ENCODE assay signal across 1 cellular context in the genomic region with DNA sequence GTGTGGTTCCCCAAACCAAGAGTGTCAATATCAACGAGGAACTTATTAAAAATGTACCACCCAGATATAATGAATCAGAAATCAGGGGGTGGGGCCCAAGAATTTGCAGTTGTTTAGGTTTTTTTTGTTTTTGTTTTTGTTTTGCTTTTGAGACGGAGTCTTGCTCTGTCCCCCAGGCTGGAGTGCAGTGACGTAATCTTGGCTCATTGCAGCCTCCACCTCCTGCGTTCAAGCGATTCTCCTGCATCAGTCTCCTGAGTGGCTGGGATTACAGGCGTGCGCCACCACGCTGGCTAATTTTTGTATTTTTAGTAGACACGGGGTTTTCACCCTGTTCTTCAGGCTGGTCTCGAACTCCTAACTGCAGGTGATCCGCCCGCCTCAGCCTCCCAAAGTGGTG.
TF ChIP-seq lines count a peak whose summit lies in the region.

No MANE protein-coding gene starts in this region.

TF ChIP-seq in HepG2, 621 proteins besides CTCF, POLR2A, EP300 and RAD21 (continued from another document):
- TF ChIP-seq, protein P1, sequence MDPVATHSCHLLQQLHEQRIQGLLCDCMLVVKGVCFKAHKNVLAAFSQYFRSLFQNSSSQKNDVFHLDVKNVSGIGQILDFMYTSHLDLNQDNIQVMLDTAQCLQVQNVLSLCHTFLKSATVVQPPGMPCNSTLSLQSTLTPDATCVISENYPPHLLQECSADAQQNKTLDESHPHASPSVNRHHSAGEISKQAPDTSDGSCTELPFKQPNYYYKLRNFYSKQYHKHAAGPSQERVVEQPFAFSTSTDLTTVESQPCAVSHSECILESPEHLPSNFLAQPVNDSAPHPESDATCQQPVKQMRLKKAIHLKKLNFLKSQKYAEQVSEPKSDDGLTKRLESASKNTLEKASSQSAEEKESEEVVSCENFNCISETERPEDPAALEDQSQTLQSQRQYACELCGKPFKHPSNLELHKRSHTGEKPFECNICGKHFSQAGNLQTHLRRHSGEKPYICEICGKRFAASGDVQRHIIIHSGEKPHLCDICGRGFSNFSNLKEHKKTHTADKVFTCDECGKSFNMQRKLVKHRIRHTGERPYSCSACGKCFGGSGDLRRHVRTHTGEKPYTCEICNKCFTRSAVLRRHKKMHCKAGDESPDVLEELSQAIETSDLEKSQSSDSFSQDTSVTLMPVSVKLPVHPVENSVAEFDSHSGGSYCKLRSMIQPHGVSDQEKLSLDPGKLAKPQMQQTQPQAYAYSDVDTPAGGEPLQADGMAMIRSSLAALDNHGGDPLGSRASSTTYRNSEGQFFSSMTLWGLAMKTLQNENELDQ (CRISPR knock-in tag; IDR thresholded peaks at IDR 0.05; ENCODE audit: borderline replicate concordance), result no peak
